ENCODE assay signal across 8 cellular contexts in genomic region chr1:166884040-166884642, GRCh38. TPM values are rescaled to one million over a fixed set of nuclear protein-coding genes. Genes with fewer than 3 reads are reported as not detected.
DNase-seq lines count a peak whose midpoint lies in the region; ATAC-seq and TF ChIP-seq lines count a peak whose summit lies in the region.

No MANE protein-coding gene starts in this region.

- H2AFZ ChIP-seq in GM23338 = peak overlapping the region; percentile 99

- peak; percentile 99 for ATAC-seq in GM23338
- peak; percentile 83 for ATAC-seq in left lobe of liver
- no peak for ATAC-seq in HG03095 (IDR thresholded peaks at IDR 0.05; ENCODE audit: unreplicated experiment)

- H3K27ac ChIP-seq in GM23338 (ENCODE audit: low read depth) (no peak overlapping the region), colonic mucosa (no peak overlapping the region)

- no peaks in the 10 kb centered on the region for H3K9me3 ChIP-seq in colonic mucosa

- H3K4me2 ChIP-seq in GM23338 = peak overlapping the region; percentile 84

- H3K27ac Mint-ChIP-seq in GM23338 = no peak overlapping the region

- no peaks in the 10 kb centered on the region for H3K36me3 Mint-ChIP-seq in GM23338 (ENCODE audit: low read depth)

- no peaks in the 10 kb centered on the region for H3K79me2 ChIP-seq in GM23338 (replicated peaks; ENCODE audit: insufficient read depth)

- H3K9me3 Mint-ChIP-seq in GM23338 = no peaks in the 10 kb centered on the region

- H4K20me1 ChIP-seq in GM23338 (replicated peaks; ENCODE audit: insufficient read depth) = no peaks in the 10 kb centered on the region

- no peak overlapping the region for H3K9ac ChIP-seq in colonic mucosa (ENCODE audit: low read depth in 2 of 2, low read length in 2 of 2)

- H3F3A ChIP-seq in GM23338 (replicated peaks; ENCODE audit: low read depth) = no peaks in the 10 kb centered on the region; the same call in 1 of the 2 replicates

- H3K4me3 Mint-ChIP-seq in GM23338 = peak overlapping the region; percentile 60

- H3K9me2 ChIP-seq in GM23338 (ENCODE audit: insufficient read depth) = no peaks in the 10 kb centered on the region

- peaks cover 3% of the 10 kb centered on the region; the same call in 1 of the 3 replicates for H3K4me1 Mint-ChIP-seq in GM23338

- intact Hi-C loops in colonic mucosa (cut with DNase I) = loop anchor here (2.0 to 5.0 kb wide), 2 partner anchors 25 to 173 kb away; no protein-coding TSS in a partner anchor

- H3K27me3 ChIP-seq in GM23338 (ENCODE audit: insufficient read depth) (peaks cover 28% of the 10 kb centered on the region), colonic mucosa (peaks cover 8% of the 10 kb centered on the region)

- peaks cover 17% of the 10 kb centered on the region for H3K27me3 Mint-ChIP-seq in GM23338 (ENCODE audit: insufficient read depth, low read depth, poor library complexity)

- DNase-seq in AG08395 (ENCODE audit: low spot score) (peak; percentile 54), GM23338 (ENCODE audit: low spot score) (peak; percentile 94), T-helper 1 cell (peak in 3 of 5 donors; percentile 2 to 17 (median 4)), colonic mucosa (peak; percentile 58), left lobe of liver (ENCODE audit: low spot score) (peak; percentile 48), KG1 (lab: John Stamatoyannopoulos, UW) (no peak)
- DNase-seq in stimulated activated CD8-positive, alpha-beta memory T cell treated with anti-CD3 and anti-CD28 coated beads, Interleukin-15, amount 100 ng/mL, for 48 hours (ENCODE audit: low read depth in 2 of 2) = peak; percentile 12 to 15

- H3K4me1 ChIP-seq in GM23338 (ENCODE audit: insufficient read depth) (peaks cover 5% of the 10 kb centered on the region; the same call in 1 of the 2 replicates), colonic mucosa (peaks cover 7% of the 10 kb centered on the region)

- H3K4me3 ChIP-seq in GM23338 (peak overlapping the region; percentile 60), colonic mucosa (peak overlapping the region; percentile 22)

- TF ChIP-seq CTCF in GM23338 (conservative IDR thresholded peaks at IDR 0.05; ENCODE audit: low read depth in 2 of 2) (peak; percentile 71 to 93), colonic mucosa (IDR thresholded peaks at IDR 0.05) (peak; percentile 72)

- no peaks in the 10 kb centered on the region for H3K36me3 ChIP-seq in GM23338 (ENCODE audit: insufficient read depth)
- no peaks in the 10 kb centered on the region for H3K36me3 ChIP-seq in colonic mucosa

TF ChIP-seq in GM23338, 12 proteins besides CTCF, POLR2A, EP300 and RAD21:
- TF ChIP-seq CREB1 (CRISPR knock-in tag; IDR thresholded peaks at IDR 0.05; ENCODE audit: low read depth) = peak; percentile 21; the same call in 1 of the 2 replicates
- TF ChIP-seq ZNF462 (CRISPR knock-in tag; IDR thresholded peaks at IDR 0.05) = peak; percentile 58; the same call in 1 of the 2 replicates
- no peak for TF ChIP-seq JUNB (IDR thresholded peaks at IDR 0.05; ENCODE audit: unreplicated experiment)

RNA-seq across cellular contexts. Expression of gene TADA1, which starts 8.1 kb away (rescaled TPM):
- total RNA-seq in GM23338 (2014; rRNA removed; shearing (Covaris generic)) = 20.6 and 21.8 TPM in 2 replicates
- 17.8 and 22.0 TPM in 2 replicates for polyA plus RNA-seq in GM23338 (2016; fragmentation: Nextera tagmentation; extraction: Ambion mirVana)
- 10 to 100 TPM; 10.1 to 12.1 TPM for total RNA-seq in colonic mucosa
- 14.2 TPM for total RNA-seq in left lobe of liver

RNA-seq across cellular contexts. Expression of gene POGK, which starts 44.9 kb away (rescaled TPM):
- total RNA-seq in GM23338 (2014; rRNA removed; shearing (Covaris generic)) = 31.3 and 31.4 TPM in 2 replicates
- 10.0 and 10.9 TPM in 2 replicates for polyA plus RNA-seq in GM23338 (2016; fragmentation: Nextera tagmentation; extraction: Ambion mirVana)
- total RNA-seq in colonic mucosa = 10 to 100 TPM; 31.4 to 34.9 TPM
- total RNA-seq in left lobe of liver = 10.1 TPM
